In genomic region chr6:132354517-132355167, GRCh38 we compare ENCODE assay signal across 8 cellular contexts.
A peak's percentile ranks its signal among the peaks of the same experiment; 100 is the strongest.
DNase-seq lines count a peak whose midpoint lies in the region; ATAC-seq lines count a peak whose summit lies in the region.

No MANE protein-coding gene starts in this region.

- peaks cover 28% of the 10 kb centered on the region for H3K4me1 Mint-ChIP-seq in activated T-cell treated with anti-CD3 and anti-CD28 coated beads, Interleukin-2, amount 50 U/mL, for 24 hours (ENCODE audit: low read depth)

- peak; percentile 20 to 38 for DNase-seq in Kasumi-1 (lab: John Stamatoyannopoulos, UW)
- peak; percentile 39 for DNase-seq in activated T-cell treated with anti-CD3 and anti-CD28 coated beads, Interleukin-2, amount 50 U/mL, for 24 hours
- peak; percentile 4 for DNase-seq in stimulated activated CD4-positive, alpha-beta T cell treated with anti-CD3 and anti-CD28 coated beads, Interleukin-12 subunit alpha, Interleukin-12 subunit beta, amount 100 ng/mL, for 4 hours
- no peak for DNase-seq in COLO829 (ENCODE audit: low spot score)
- DNase-seq in NK-92 (lab: John Stamatoyannopoulos, UW; ENCODE audit: unreplicated experiment), result no peak
- DNase-seq in nucleus accumbens (lab: John Stamatoyannopoulos, UW), result no peak

- no peak overlapping the region for H3K27ac Mint-ChIP-seq in activated T-cell treated with anti-CD3 and anti-CD28 coated beads, Interleukin-2, amount 50 U/mL, for 24 hours

- H3K9me3 Mint-ChIP-seq in activated T-cell treated with anti-CD3 and anti-CD28 coated beads, Interleukin-2, amount 50 U/mL, for 24 hours, result no peaks in the 10 kb centered on the region

- H3K36me3 Mint-ChIP-seq in activated T-cell treated with anti-CD3 and anti-CD28 coated beads, Interleukin-2, amount 50 U/mL, for 24 hours (ENCODE audit: low read depth), result no peaks in the 10 kb centered on the region

- H3K4me3 Mint-ChIP-seq in activated T-cell treated with anti-CD3 and anti-CD28 coated beads, Interleukin-2, amount 50 U/mL, for 24 hours, result no peak overlapping the region

- ATAC-seq in GM18502 (IDR thresholded peaks at IDR 0.05; ENCODE audit: poor library complexity, unreplicated experiment), result peak; percentile 69
- ATAC-seq in HG02763 (IDR thresholded peaks at IDR 0.05; ENCODE audit: unreplicated experiment), result no peak

- H3K27me3 Mint-ChIP-seq in activated T-cell treated with anti-CD3 and anti-CD28 coated beads, Interleukin-2, amount 50 U/mL, for 24 hours, result peaks cover 13% of the 10 kb centered on the region

Comparison
In these comparisons a context has a peak if more than half of its experiments do, and no peak if none do; other contexts are left out.
1. DNase-seq: peak in Kasumi-1 (2 of 2), activated T-cell treated with anti-CD3 and anti-CD28 coated beads, Interleukin-2, amount 50 U/mL, for 24 hours (single experiment) and stimulated activated CD4-positive, alpha-beta T cell treated with anti-CD3 and anti-CD28 coated beads, Interleukin-12 subunit alpha, Interleukin-12 subunit beta, amount 100 ng/mL, for 4 hours (single experiment); none in COLO829 (single experiment), NK-92 (single experiment) and nucleus accumbens (0 of 56).